8 cellular contexts compared by ENCODE assay signal in the genomic region with DNA sequence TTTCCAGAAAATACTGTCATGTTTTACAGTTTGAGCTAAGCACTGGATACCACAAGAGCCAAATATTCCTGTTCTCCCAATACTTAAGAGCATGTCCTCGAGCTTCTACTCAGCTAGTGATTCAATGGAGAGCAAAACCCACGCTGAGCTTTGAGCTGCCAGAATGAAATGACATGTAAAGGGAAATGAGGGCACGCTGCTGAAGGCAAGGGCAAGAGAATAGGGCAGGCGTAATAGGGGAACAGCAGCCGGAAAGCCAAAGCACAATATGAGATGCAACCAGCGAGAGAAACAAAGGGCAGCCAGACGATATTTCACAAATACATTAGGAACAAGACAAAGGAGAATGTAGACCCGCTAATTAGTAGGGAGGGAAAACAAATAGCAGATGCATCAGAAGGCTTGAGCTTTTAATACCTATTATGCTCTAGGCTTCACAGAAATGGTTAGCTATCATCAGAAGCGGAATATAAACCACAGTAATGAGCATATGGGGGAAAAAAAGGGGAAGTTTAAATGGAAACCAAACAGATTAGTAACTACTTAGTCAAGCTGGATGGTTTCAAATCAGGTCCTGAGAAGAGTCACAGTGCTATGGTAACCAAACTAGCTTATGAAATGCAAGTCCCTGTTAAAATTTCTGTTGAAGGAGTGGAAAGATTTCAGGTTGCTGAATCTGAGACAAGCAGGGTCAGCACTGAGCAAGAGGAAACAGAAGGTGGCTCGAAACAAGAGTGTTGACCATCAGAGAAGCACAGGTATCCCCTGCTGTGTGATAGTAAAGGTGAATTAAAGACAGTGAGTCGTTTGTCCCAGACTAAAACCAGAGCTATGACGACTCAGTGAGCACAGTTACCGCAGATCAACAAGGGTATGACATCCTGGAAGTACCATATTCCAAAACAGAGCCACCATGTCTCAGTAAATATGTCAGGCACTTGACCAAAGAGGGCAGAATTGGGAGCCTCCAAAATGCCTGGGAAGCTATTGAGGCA.
DNase-seq lines count a peak whose midpoint lies in the region; ATAC-seq and TF ChIP-seq lines count a peak whose summit lies in the region.
"Had no signal": no experiment of that assay in that cellular context is flagged by ENCODE, and none has a peak within 500 bp of the region (broad histone marks: within the 10 kb centered on the region; RNA-seq: fewer than 3 reads in every experiment).

No MANE protein-coding gene starts in this region.

- ATAC-seq in GM18870 (IDR thresholded peaks at IDR 0.05; ENCODE audit: unreplicated experiment) (peak; percentile 98), GM21723 (IDR thresholded peaks at IDR 0.05; ENCODE audit: unreplicated experiment) (peak; percentile 91), HG03558 (IDR thresholded peaks at IDR 0.05; ENCODE audit: extremely low read depth, unreplicated experiment) (peak; percentile 96), SK-N-SH treated with all-trans-retinoic acid at 6 μM for 48 hours (no peak)

- no peaks in the 10 kb centered on the region for H3K27me3 ChIP-seq in effector memory CD4-positive, alpha-beta T cell (replicated peaks; ENCODE audit: control insufficient read depth, insufficient read depth, low read length, poor library complexity, severe bottlenecking)

- H3K27ac ChIP-seq in cingulate gyrus (ENCODE audit: low read depth, low read length), result peak overlapping the region; percentile 35
- no peak overlapping the region for H3K27ac ChIP-seq in effector memory CD4-positive, alpha-beta T cell (ENCODE audit: insufficient read depth, low read length, poor library complexity, severe bottlenecking)

- no peaks in the 10 kb centered on the region for H3K9me3 ChIP-seq in effector memory CD4-positive, alpha-beta T cell (ENCODE audit: control insufficient read depth, low read length)

- H3K4me3 ChIP-seq in effector memory CD4-positive, alpha-beta T cell (ENCODE audit: insufficient read depth, low read depth, low read length, poor library complexity, severe bottlenecking), result no peak overlapping the region

- DNase-seq in NCI-H1436 (lab: John Stamatoyannopoulos, UW), result no peak
- DNase-seq in effector memory CD4-positive, alpha-beta T cell, result no peak
- DNase-seq: NCI-H226 had no signal

- no peaks in the 10 kb centered on the region for H3K4me1 ChIP-seq in effector memory CD4-positive, alpha-beta T cell (ENCODE audit: control insufficient read depth, insufficient read depth, low read length, poor library complexity, severe bottlenecking)

- no peaks in the 10 kb centered on the region for H3K36me3 ChIP-seq in effector memory CD4-positive, alpha-beta T cell (ENCODE audit: control insufficient read depth, insufficient read depth, low read length)

TF ChIP-seq in SK-N-SH treated with all-trans-retinoic acid at 6 μM for 48 hours, 23 proteins besides CTCF, POLR2A, EP300 and RAD21:
- TF ChIP-seq ZC3H10 (CRISPR knock-in tag; IDR thresholded peaks at IDR 0.05) (no peak), ESRRG (CRISPR knock-in tag; IDR thresholded peaks at IDR 0.05) (no peak), ZNF8 (CRISPR knock-in tag; IDR thresholded peaks at IDR 0.05) (no peak), CSDC2 (CRISPR knock-in tag; IDR thresholded peaks at IDR 0.05) (no peak), ARNTL (CRISPR knock-in tag; IDR thresholded peaks at IDR 0.05; ENCODE audit: borderline replicate concordance, low read depth) (no peak), PPARA (CRISPR knock-in tag; IDR thresholded peaks at IDR 0.05; ENCODE audit: borderline replicate concordance) (no peak), ZFP30 (CRISPR knock-in tag; IDR thresholded peaks at IDR 0.05) (no peak), TOX (CRISPR knock-in tag; IDR thresholded peaks at IDR 0.05; ENCODE audit: borderline replicate concordance) (no peak), ISL1 (CRISPR knock-in tag; IDR thresholded peaks at IDR 0.05) (no peak), ZNF70 (CRISPR knock-in tag; IDR thresholded peaks at IDR 0.05) (no peak), BACH2 (CRISPR knock-in tag; IDR thresholded peaks at IDR 0.05; ENCODE audit: borderline replicate concordance) (no peak)
- TF ChIP-seq, protein P1, sequence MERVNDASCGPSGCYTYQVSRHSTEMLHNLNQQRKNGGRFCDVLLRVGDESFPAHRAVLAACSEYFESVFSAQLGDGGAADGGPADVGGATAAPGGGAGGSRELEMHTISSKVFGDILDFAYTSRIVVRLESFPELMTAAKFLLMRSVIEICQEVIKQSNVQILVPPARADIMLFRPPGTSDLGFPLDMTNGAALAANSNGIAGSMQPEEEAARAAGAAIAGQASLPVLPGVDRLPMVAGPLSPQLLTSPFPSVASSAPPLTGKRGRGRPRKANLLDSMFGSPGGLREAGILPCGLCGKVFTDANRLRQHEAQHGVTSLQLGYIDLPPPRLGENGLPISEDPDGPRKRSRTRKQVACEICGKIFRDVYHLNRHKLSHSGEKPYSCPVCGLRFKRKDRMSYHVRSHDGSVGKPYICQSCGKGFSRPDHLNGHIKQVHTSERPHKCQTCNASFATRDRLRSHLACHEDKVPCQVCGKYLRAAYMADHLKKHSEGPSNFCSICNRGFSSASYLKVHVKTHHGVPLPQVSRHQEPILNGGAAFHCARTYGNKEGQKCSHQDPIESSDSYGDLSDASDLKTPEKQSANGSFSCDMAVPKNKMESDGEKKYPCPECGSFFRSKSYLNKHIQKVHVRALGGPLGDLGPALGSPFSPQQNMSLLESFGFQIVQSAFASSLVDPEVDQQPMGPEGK (CRISPR knock-in tag; IDR thresholded peaks at IDR 0.05; ENCODE audit: borderline replicate concordance), result no peak
- TF ChIP-seq, protein P2, sequence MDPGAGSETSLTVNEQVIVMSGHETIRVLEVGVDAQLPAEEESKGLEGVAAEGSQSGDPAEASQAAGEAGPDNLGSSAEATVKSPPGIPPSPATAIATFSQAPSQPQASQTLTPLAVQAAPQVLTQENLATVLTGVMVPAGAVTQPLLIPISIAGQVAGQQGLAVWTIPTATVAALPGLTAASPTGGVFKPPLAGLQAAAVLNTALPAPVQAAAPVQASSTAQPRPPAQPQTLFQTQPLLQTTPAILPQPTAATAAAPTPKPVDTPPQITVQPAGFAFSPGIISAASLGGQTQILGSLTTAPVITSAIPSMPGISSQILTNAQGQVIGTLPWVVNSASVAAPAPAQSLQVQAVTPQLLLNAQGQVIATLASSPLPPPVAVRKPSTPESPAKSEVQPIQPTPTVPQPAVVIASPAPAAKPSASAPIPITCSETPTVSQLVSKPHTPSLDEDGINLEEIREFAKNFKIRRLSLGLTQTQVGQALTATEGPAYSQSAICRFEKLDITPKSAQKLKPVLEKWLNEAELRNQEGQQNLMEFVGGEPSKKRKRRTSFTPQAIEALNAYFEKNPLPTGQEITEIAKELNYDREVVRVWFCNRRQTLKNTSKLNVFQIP (CRISPR knock-in tag; IDR thresholded peaks at IDR 0.05; ENCODE audit: borderline replicate concordance, low read depth), result no peak
- TF ChIP-seq, protein P3, sequence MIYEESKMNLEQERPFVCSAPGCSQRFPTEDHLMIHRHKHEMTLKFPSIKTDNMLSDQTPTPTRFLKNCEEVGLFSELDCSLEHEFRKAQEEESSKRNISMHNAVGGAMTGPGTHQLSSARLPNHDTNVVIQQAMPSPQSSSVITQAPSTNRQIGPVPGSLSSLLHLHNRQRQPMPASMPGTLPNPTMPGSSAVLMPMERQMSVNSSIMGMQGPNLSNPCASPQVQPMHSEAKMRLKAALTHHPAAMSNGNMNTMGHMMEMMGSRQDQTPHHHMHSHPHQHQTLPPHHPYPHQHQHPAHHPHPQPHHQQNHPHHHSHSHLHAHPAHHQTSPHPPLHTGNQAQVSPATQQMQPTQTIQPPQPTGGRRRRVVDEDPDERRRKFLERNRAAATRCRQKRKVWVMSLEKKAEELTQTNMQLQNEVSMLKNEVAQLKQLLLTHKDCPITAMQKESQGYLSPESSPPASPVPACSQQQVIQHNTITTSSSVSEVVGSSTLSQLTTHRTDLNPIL (CRISPR knock-in tag; IDR thresholded peaks at IDR 0.05; ENCODE audit: low read depth), result no peak
